Comparison of ENCODE assay signal across 23 cellular contexts in the genomic region with DNA sequence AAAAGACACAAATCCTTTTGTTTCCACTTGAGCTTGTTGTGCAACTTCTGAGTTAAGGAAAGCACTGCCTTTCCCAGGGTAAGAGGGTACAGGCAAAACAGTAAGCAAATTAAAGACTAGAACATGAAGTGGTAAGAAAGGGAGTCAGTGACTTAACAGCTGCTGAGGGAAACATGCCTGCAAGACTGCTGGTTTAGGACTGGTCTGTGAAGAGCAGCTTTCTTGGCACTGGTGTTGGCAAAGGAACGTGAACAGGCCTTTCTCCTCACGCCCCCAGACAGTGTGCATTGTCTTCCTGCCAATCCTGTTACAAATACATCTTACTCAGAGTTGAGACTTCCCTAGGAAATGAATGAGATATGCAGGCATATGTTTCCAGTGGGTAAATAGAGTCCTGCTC. TPM values are rescaled to one million over a fixed set of nuclear protein-coding genes. Genes with fewer than 3 reads are reported as not detected.
DNase-seq lines count a peak whose midpoint lies in the region; ATAC-seq and TF ChIP-seq lines count a peak whose summit lies in the region.
"Had no signal": no experiment of that assay in that cellular context is flagged by ENCODE, and none has a peak within 500 bp of the region (broad histone marks: within the 10 kb centered on the region; RNA-seq: fewer than 3 reads in every experiment).

No MANE protein-coding gene starts in this region.

- H3K9me3 Mint-ChIP-seq in T-cell: no peaks in the 10 kb centered on the region
- H3K9me3 Mint-ChIP-seq: activated naive CD4-positive, alpha-beta T cell treated with anti-CD3 and anti-CD28 coated beads for 36 hours; H9 had no signal

- POLR2A ChIA-PET in T-cell (lab: Charles Lee): no interaction called here

- H3K27ac Mint-ChIP-seq in T-cell: peak overlapping the region; percentile 83 to 91
- H3K27ac Mint-ChIP-seq: activated naive CD4-positive, alpha-beta T cell treated with anti-CD3 and anti-CD28 coated beads for 36 hours; H9 had no signal

- H3K4me3 Mint-ChIP-seq in T-cell: no peak overlapping the region
- H3K4me3 Mint-ChIP-seq: activated naive CD4-positive, alpha-beta T cell treated with anti-CD3 and anti-CD28 coated beads for 36 hours; H9 had no signal

- peak; percentile 76 for ATAC-seq in Right ventricle myocardium inferior
- no peak for ATAC-seq in T-cell (replicated peaks in 1 of 4)
- ATAC-seq in HG02852 (IDR thresholded peaks at IDR 0.05; ENCODE audit: unreplicated experiment): no peak
- no peak for ATAC-seq in HG03460 (IDR thresholded peaks at IDR 0.05; ENCODE audit: unreplicated experiment)
- ATAC-seq: activated CD4-positive, CD25-positive, alpha-beta regulatory T cell treated with anti-CD3 and anti-CD28 coated beads, Interleukin-2, amount 50 U/mL, for 24 hours had no signal

- H3K36me3 Mint-ChIP-seq in T-cell: no peaks in the 10 kb centered on the region

- peaks cover 40 to 43% (median 43%) of the 10 kb centered on the region in 3 donors for H3K4me1 Mint-ChIP-seq in T-cell

- no peak overlapping the region for H3K4me3 ChIP-seq in fibroblast of pulmonary artery (replicated peaks; ENCODE audit: low read depth, low read length)
- H3K4me3 ChIP-seq: ascending aorta, BLaER1 had no signal

- TF ChIP-seq CTCF in fibroblast of pulmonary artery (IDR thresholded peaks at IDR 0.05; ENCODE audit: low read length, missing control alignments): no peak

- intact Hi-C loops in Right ventricle myocardium inferior (cut with DNase I) (no loop called here), cardiac septum (cut with DNase I) (no loop called here)

- DNase-seq in Right ventricle myocardium inferior (ENCODE audit: missing footprints): no peak
- DNase-seq in cardiac septum (ENCODE audit: low spot score): no peak
- no peak for DNase-seq in T-cell
- peak; percentile 78 for DNase-seq in fibroblast of pulmonary artery (ENCODE audit: low read depth)
- DNase-seq in superior temporal gyrus (ENCODE audit: extremely low spot score): peak; percentile 16
- no peak for DNase-seq in MV-4-11 (lab: John Stamatoyannopoulos, UW)
- DNase-seq: activated naive CD4-positive, alpha-beta T cell treated with anti-CD3 and anti-CD28 coated beads for 36 hours; activated T-cell treated with anti-CD3 and anti-CD28 coated beads, Interleukin-2, amount 50 U/mL, for 48 hours; effector CD4-positive, alpha-beta T cell; erythroblast; H9; NCI-H1694 treated with DMSO at 0.1 percent for 48 hours; NCI-H2227 treated with DMSO at 0.1 percent for 48 hours; NCI-H82; occipital lobe; retina; SW 1271 had no signal

- peaks cover 0 to 5% of the 10 kb centered on the region in 2 donors for H3K27me3 Mint-ChIP-seq in T-cell

- CTCF ChIA-PET in T-cell (lab: Charles Lee): interaction anchor here in 1 of 2 donors (0.6 kb wide), 1 partner anchor 418 kb away, joined by 7 read pairs; no protein-coding TSS in a partner anchor

RNA-seq across cellular contexts. Expression of gene LHFPL1, which starts 2.6 kb away (rescaled TPM):
- total RNA-seq in Right ventricle myocardium inferior (0.14 TPM), cardiac septum (0.19 TPM), T-cell (under 1 TPM in 4 of 5 donors, not detected in 1; 0.20 to 0.63 (median 0.31) TPM)
- total RNA-seq: activated naive CD4-positive, alpha-beta T cell treated with anti-CD3 and anti-CD28 coated beads for 36 hours; ascending aorta; glomerular endothelial cell had no signal

Comparison
In these comparisons a context has a peak if more than half of its experiments do, and no peak if none do; other contexts are left out.
1. DNase-seq: peak in fibroblast of pulmonary artery (single experiment) and superior temporal gyrus (single experiment); none in Right ventricle myocardium inferior (single experiment), cardiac septum (single experiment), T-cell (0 of 34) and MV-4-11 (single experiment).